Comparison of ENCODE assay signal across 32 cellular contexts in genomic region chr6:2653369-2654032, GRCh38.
"Had no signal": no experiment of that assay in that cellular context is flagged by ENCODE, and none has a peak within 500 bp of the region (broad histone marks: within the 10 kb centered on the region; RNA-seq: fewer than 3 reads in every experiment).

No MANE protein-coding gene starts in this region.

- H3K9me3 Mint-ChIP-seq: activated CD4-positive, alpha-beta memory T cell treated with anti-CD3 and anti-CD28 coated beads, Interleukin-2, amount 10 ng/mL, durations not matched to agents 7 days and 5 days; activated CD4-positive, alpha-beta T cell treated with anti-CD3 and anti-CD28 coated beads, Interleukin-2, amount 10 ng/mL, durations not matched to agents 7 days and 5 days; activated naive CD4-positive, alpha-beta T cell treated with anti-CD3 and anti-CD28 coated beads for 36 hours; T-helper 1 cell treated with Interleukin-12 subunit alpha and Interleukin-12 subunit beta and Interleukin-4 antibody, amounts not matched to agents 30 μg/mL and 1 μg/mL, for 36 hours; T-helper 2 cell treated with Interferon-gamma antibody and Interleukin-4, amounts not matched to agents 5 μg/mL and 100 μg/mL, for 36 hours had no signal

- H3K4me1 Mint-ChIP-seq: activated CD4-positive, alpha-beta memory T cell treated with anti-CD3 and anti-CD28 coated beads, Interleukin-2, amount 10 ng/mL, durations not matched to agents 7 days and 5 days; activated CD4-positive, alpha-beta T cell treated with anti-CD3 and anti-CD28 coated beads, Interleukin-2, amount 10 ng/mL, durations not matched to agents 7 days and 5 days; activated CD8-positive, alpha-beta memory T cell treated with anti-CD3 and anti-CD28 coated beads, Interleukin-2, amount 10 ng/mL, durations not matched to agents 7 days and 5 days had no signal

- H3K36me3 Mint-ChIP-seq: activated CD8-positive, alpha-beta memory T cell treated with anti-CD3 and anti-CD28 coated beads, Interleukin-2, amount 10 ng/mL, durations not matched to agents 7 days and 5 days had no signal

- H3K4me3 Mint-ChIP-seq: activated B cell treated with CpG ODN at 0.5 μM for 24 hours; activated CD4-positive, alpha-beta memory T cell treated with anti-CD3 and anti-CD28 coated beads, Interleukin-2, amount 10 ng/mL, durations not matched to agents 7 days and 5 days; activated CD4-positive, alpha-beta T cell treated with anti-CD3 and anti-CD28 coated beads, Interleukin-2, amount 10 ng/mL, durations not matched to agents 7 days and 5 days; activated CD8-positive, alpha-beta memory T cell treated with anti-CD3 and anti-CD28 coated beads, Interleukin-2, amount 10 ng/mL, durations not matched to agents 7 days and 5 days; activated CD8-positive, alpha-beta T cell treated with anti-CD3 and anti-CD28 coated beads, Interleukin-2, amount 10 ng/mL, durations not matched to agents 7 days and 5 days; activated naive CD4-positive, alpha-beta T cell treated with anti-CD3 and anti-CD28 coated beads for 36 hours; activated naive CD8-positive, alpha-beta T cell treated with anti-CD3 and anti-CD28 coated beads for 36 hours; activated T-cell treated with anti-CD3 and anti-CD28 coated beads, Interleukin-2, amount 50 U/mL, for 24 hours; T-helper 1 cell treated with Interleukin-12 subunit alpha and Interleukin-12 subunit beta and Interleukin-4 antibody, amounts not matched to agents 30 μg/mL and 1 μg/mL, for 36 hours; T-helper 2 cell treated with Interferon-gamma antibody and Interleukin-4, amounts not matched to agents 5 μg/mL and 100 μg/mL, for 36 hours had no signal

- ATAC-seq: activated CD8-positive, alpha-beta memory T cell treated with anti-CD3 and anti-CD28 coated beads, Interleukin-2, amount 10 ng/mL, durations not matched to agents 7 days and 5 days; activated CD8-positive, alpha-beta T cell treated with anti-CD3 and anti-CD28 coated beads, Interleukin-2, amount 10 ng/mL, durations not matched to agents 7 days and 5 days; activated naive CD4-positive, alpha-beta T cell treated with anti-CD3 and anti-CD28 coated beads, Interleukin-2, amount 50 U/mL, for 72 hours; body of pancreas had no signal

- H3K27ac Mint-ChIP-seq: activated B cell treated with CpG ODN at 0.5 μM for 24 hours; activated CD4-positive, alpha-beta memory T cell treated with anti-CD3 and anti-CD28 coated beads, Interleukin-2, amount 10 ng/mL, durations not matched to agents 7 days and 5 days; activated CD4-positive, alpha-beta T cell treated with anti-CD3 and anti-CD28 coated beads, Interleukin-2, amount 10 ng/mL, durations not matched to agents 7 days and 5 days; activated CD8-positive, alpha-beta memory T cell treated with anti-CD3 and anti-CD28 coated beads, Interleukin-2, amount 10 ng/mL, durations not matched to agents 7 days and 5 days; activated CD8-positive, alpha-beta T cell treated with anti-CD3 and anti-CD28 coated beads, Interleukin-2, amount 10 ng/mL, durations not matched to agents 7 days and 5 days; activated naive CD4-positive, alpha-beta T cell treated with anti-CD3 and anti-CD28 coated beads for 36 hours; activated naive CD4-positive, alpha-beta T cell treated with anti-CD3 and anti-CD28 coated beads, Interleukin-2, amount 50 U/mL, for 72 hours; activated naive CD8-positive, alpha-beta T cell treated with anti-CD3 and anti-CD28 coated beads for 36 hours; activated T-cell treated with anti-CD3 and anti-CD28 coated beads, Interleukin-2, amount 50 U/mL, for 24 hours; T-helper 1 cell treated with Interleukin-12 subunit alpha and Interleukin-12 subunit beta and Interleukin-4 antibody, amounts not matched to agents 30 μg/mL and 1 μg/mL, for 36 hours; T-helper 2 cell treated with Interferon-gamma antibody and Interleukin-4, amounts not matched to agents 5 μg/mL and 100 μg/mL, for 36 hours had no signal

- DNase-seq: activated B cell treated with CpG ODN at 0.5 μM for 24 hours; activated CD4-positive, alpha-beta memory T cell treated with anti-CD3 and anti-CD28 coated beads, Interleukin-2, amount 10 ng/mL, durations not matched to agents 7 days and 5 days; activated CD4-positive, alpha-beta T cell treated with anti-CD3 and anti-CD28 coated beads for 4 hours; activated CD4-positive, alpha-beta T cell treated with anti-CD3 and anti-CD28 coated beads, Interleukin-2, amount 10 ng/mL, durations not matched to agents 7 days and 5 days; activated CD4-positive, alpha-beta T cell treated with anti-CD3 and anti-CD28 coated beads, Interleukin-2, amount 50 U/mL, for 48 hours; activated CD4-positive, CD25-positive, alpha-beta regulatory T cell treated with anti-CD3 and anti-CD28 coated beads, Interleukin-2, amount 50 U/mL, for 72 hours; activated CD8-positive, alpha-beta memory T cell treated with anti-CD3 and anti-CD28 coated beads for 24 hours; activated CD8-positive, alpha-beta memory T cell treated with anti-CD3 and anti-CD28 coated beads, Interleukin-2, amount 10 ng/mL, durations not matched to agents 7 days and 5 days; activated CD8-positive, alpha-beta memory T cell treated with anti-CD3 and anti-CD28 coated beads, Interleukin-2, amount 50 U/mL, for 48 hours; activated CD8-positive, alpha-beta T cell treated with anti-CD3 and anti-CD28 coated beads, Interleukin-2, amount 10 ng/mL, durations not matched to agents 7 days and 5 days; activated effector memory CD4-positive, alpha-beta T cell treated with anti-CD3 and anti-CD28 coated beads, Interleukin-2, amount 50 U/mL, for 16 hours; activated gamma-delta T cell treated with Interleukin-2 at 50 U/mL for 16 hours; activated naive CD4-positive, alpha-beta T cell; activated naive CD4-positive, alpha-beta T cell treated with anti-CD3 and anti-CD28 coated beads for 36 hours; activated naive CD4-positive, alpha-beta T cell treated with anti-CD3 and anti-CD28 coated beads, Interleukin-2, amount 50 U/mL, for 16 hours; activated naive CD8-positive, alpha-beta T cell treated with anti-CD3 and anti-CD28 coated beads for 36 hours; activated T-cell treated with anti-CD3 and anti-CD28 coated beads, Interleukin-2, amount 50 U/mL, for 24 hours; activated T-cell treated with anti-CD3 and anti-CD28 coated beads, Interleukin-2, amount 50 U/mL, for 48 hours; adrenal gland; amniotic stem cell; aorta; body of pancreas; brain microvascular endothelial cell; central memory CD4-positive, alpha-beta T cell; SW 1271; T-helper 1 cell; T-helper 2 cell; T-helper 9 cell; WERI-Rb-1 had no signal
